In the genomic region with DNA sequence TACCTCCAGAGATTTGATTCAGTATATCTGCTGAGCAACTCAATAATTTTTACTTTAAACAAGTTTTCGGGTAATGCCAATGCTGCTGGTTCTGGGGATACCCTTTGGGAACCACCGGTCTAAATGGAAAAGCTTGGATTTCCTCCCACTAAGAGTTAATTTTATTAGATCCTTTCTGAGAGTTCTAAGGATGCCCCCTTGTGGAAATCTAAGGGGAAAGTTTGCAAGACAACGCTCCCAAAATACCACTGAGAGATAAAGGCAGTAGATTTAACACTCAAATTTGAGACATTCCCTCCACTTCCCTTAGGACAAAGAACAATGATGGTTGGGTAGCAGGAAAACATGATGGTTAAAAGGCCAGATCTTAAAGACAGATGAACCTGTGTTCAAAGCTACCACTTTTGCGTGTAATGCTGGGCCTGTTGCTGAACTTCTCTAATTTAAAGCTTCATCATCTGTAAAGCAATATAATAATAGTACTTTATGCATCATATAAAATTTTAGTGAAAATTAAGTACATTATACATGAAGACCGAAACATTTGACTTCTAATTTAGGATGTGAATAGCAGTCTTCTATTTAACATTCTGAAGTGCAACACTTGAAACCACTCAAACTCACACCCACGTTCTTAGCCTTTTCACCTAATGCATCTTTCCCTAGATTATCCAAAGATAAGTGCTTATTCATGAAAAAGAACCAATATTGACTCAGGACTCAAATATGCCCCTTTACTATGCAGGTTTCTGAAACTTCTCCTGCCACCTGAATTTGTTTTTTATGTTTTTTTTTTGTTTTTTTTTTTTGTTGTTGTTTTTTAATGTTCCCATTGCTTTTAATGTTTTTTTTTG, we compare ENCODE assay signal across 8 cellular contexts.
DNase-seq lines count a peak whose midpoint lies in the region; ATAC-seq and TF ChIP-seq lines count a peak whose summit lies in the region.

No MANE protein-coding gene starts in this region.

- TF ChIP-seq CTCF in progenitor cell of endocrine pancreas (IDR thresholded peaks at IDR 0.05; ENCODE audit: unreplicated experiment) = peak; percentile 64

- peaks cover 1% of the 10 kb centered on the region for H3K4me1 Mint-ChIP-seq in progenitor cell of endocrine pancreas (ENCODE audit: low read depth)

- H3K9me3 Mint-ChIP-seq in progenitor cell of endocrine pancreas (ENCODE audit: low read depth) = no peaks in the 10 kb centered on the region

- H3K27ac Mint-ChIP-seq in progenitor cell of endocrine pancreas = no peak overlapping the region

- no peaks in the 10 kb centered on the region for H3K27me3 Mint-ChIP-seq in progenitor cell of endocrine pancreas

- no peak overlapping the region for H3K4me3 Mint-ChIP-seq in progenitor cell of endocrine pancreas (ENCODE audit: low read depth)

- H3K36me3 Mint-ChIP-seq in progenitor cell of endocrine pancreas (ENCODE audit: insufficient read depth) = no peaks in the 10 kb centered on the region

- ATAC-seq in GM19395 (IDR thresholded peaks at IDR 0.05; ENCODE audit: unreplicated experiment) = no peak
- no peak for ATAC-seq in GM19351 (IDR thresholded peaks at IDR 0.05; ENCODE audit: unreplicated experiment)

- DNase-seq in DMS 273 (lab: John Stamatoyannopoulos, UW; ENCODE audit: unreplicated experiment) (peak; percentile 23), DMS 273 treated with DMSO at 0.1 percent for 48 hours (lab: John Stamatoyannopoulos, UW) (no peak), NCI-H460 (ENCODE audit: extremely low read depth, low read depth) (peak; percentile 49), dermis blood vessel endothelial cell (peak; percentile 24), progenitor cell of endocrine pancreas (ENCODE audit: low spot score, unreplicated experiment) (no peak), GDM1 (lab: John Stamatoyannopoulos, UW) (no peak)

Comparison
In these comparisons a context has a peak if more than half of its experiments do, and no peak if none do; other contexts are left out.
1. DNase-seq: peak in DMS 273 (single experiment), NCI-H460 (single experiment) and dermis blood vessel endothelial cell (single experiment); none in DMS 273 treated with DMSO at 0.1 percent for 48 hours (single experiment), progenitor cell of endocrine pancreas (single experiment) and GDM1 (single experiment).